In genomic region chr13:76425930-76426329, GRCh38 we compare ENCODE assay signal across 14 cellular contexts.
DNase-seq lines count a peak whose midpoint lies in the region; ATAC-seq and TF ChIP-seq lines count a peak whose summit lies in the region.
"Had no signal": no experiment of that assay in that cellular context is flagged by ENCODE, and none has a peak within 500 bp of the region (broad histone marks: within the 10 kb centered on the region; RNA-seq: fewer than 3 reads in every experiment).

No MANE protein-coding gene starts in this region.

- peaks cover 4% of the 10 kb centered on the region for H3K4me1 ChIP-seq in adipocyte (ENCODE audit: control insufficient read depth, insufficient read depth, low read length)
- H3K4me1 ChIP-seq: prostate gland, tibial nerve had no signal

- no peaks in the 10 kb centered on the region for H3K36me3 ChIP-seq in adipocyte (ENCODE audit: control insufficient read depth, insufficient read depth, low read length, severe bottlenecking)
- H3K36me3 ChIP-seq: cardiac muscle cell, prostate gland, tibial nerve had no signal

- H3K9me3 Mint-ChIP-seq in activated CD8-positive, alpha-beta T cell treated with anti-CD3 and anti-CD28 coated beads for 36 hours: no peaks in the 10 kb centered on the region

- POLR2A ChIA-PET in activated CD8-positive, alpha-beta T cell treated with anti-CD3 and anti-CD28 coated beads for 36 hours (lab: Charles Lee): no interaction called here

- DNase-seq in HFF-Myc (ENCODE audit: extremely low read depth, low read depth): peak; percentile 35
- DNase-seq in adipocyte (ENCODE audit: low read depth): peak; percentile 91
- DNase-seq in glomerular endothelial cell (ENCODE audit: extremely low read depth, low read depth, low spot score): peak; percentile 56
- peak; percentile 75 for DNase-seq in stromal cell of bone marrow (ENCODE audit: low read depth)
- DNase-seq in cerebellum (ENCODE audit: low spot score): no peak
- no peak for DNase-seq in activated CD8-positive, alpha-beta T cell treated with anti-CD3 and anti-CD28 coated beads for 36 hours
- DNase-seq: activated T-cell treated with anti-CD3 and anti-CD28 coated beads for 4 hours, Calu3, NCI-H2029 had no signal

- H3K9me3 ChIP-seq in adipocyte (ENCODE audit: control insufficient read depth, low read length): no peaks in the 10 kb centered on the region
- H3K9me3 ChIP-seq: prostate gland, tibial nerve had no signal

- H3K27me3 Mint-ChIP-seq in activated CD8-positive, alpha-beta T cell treated with anti-CD3 and anti-CD28 coated beads for 36 hours: peaks cover 2% of the 10 kb centered on the region

- no peak overlapping the region for H3K27ac Mint-ChIP-seq in activated CD8-positive, alpha-beta T cell treated with anti-CD3 and anti-CD28 coated beads for 36 hours

- no peaks in the 10 kb centered on the region for H3K27me3 ChIP-seq in adipocyte (replicated peaks; ENCODE audit: control insufficient read depth, insufficient read depth, low read length)
- H3K27me3 ChIP-seq: cardiac muscle cell, tibial nerve had no signal

- intact Hi-C loops in activated CD8-positive, alpha-beta T cell treated with anti-CD3 and anti-CD28 coated beads for 36 hours (cut with micrococcal nuclease): no loop called here

- CTCF ChIA-PET in activated CD8-positive, alpha-beta T cell treated with anti-CD3 and anti-CD28 coated beads for 36 hours (lab: Charles Lee): interaction anchor here (1.0 kb wide), 1 partner anchor 556 kb away, joined by 3 read pairs; no protein-coding TSS in a partner anchor

- no peak for ATAC-seq in activated CD8-positive, alpha-beta T cell treated with anti-CD3 and anti-CD28 coated beads for 36 hours
- no peak for ATAC-seq in HG02981 (IDR thresholded peaks at IDR 0.05; ENCODE audit: unreplicated experiment)

- no peak overlapping the region for H3K4me3 ChIP-seq in HFF-Myc (replicated peaks; ENCODE audit: low read depth, low read length)
- H3K4me3 ChIP-seq in adipocyte (ENCODE audit: low read length): no peak overlapping the region
- H3K4me3 ChIP-seq: cardiac muscle cell, lung, prostate gland, tibial nerve had no signal

- H3K9ac ChIP-seq in adipocyte (ENCODE audit: low read length): no peak overlapping the region

- no peak for TF ChIP-seq CTCF in HFF-Myc (IDR thresholded peaks at IDR 0.05; ENCODE audit: low read depth, low read length, missing control alignments)
- no peak for TF ChIP-seq CTCF in activated CD8-positive, alpha-beta T cell treated with anti-CD3 and anti-CD28 coated beads for 36 hours (IDR thresholded peaks at IDR 0.05)

- H3K4me3 Mint-ChIP-seq in activated CD8-positive, alpha-beta T cell treated with anti-CD3 and anti-CD28 coated beads for 36 hours: no peak overlapping the region

- no peaks in the 10 kb centered on the region for H3K36me3 Mint-ChIP-seq in activated CD8-positive, alpha-beta T cell treated with anti-CD3 and anti-CD28 coated beads for 36 hours (ENCODE audit: low read depth)

- H3K4me1 Mint-ChIP-seq in activated CD8-positive, alpha-beta T cell treated with anti-CD3 and anti-CD28 coated beads for 36 hours (ENCODE audit: low read depth): no peaks in the 10 kb centered on the region

Comparison
In these comparisons a context has a peak if more than half of its experiments do, and no peak if none do; other contexts are left out.
1. DNase-seq: peak in HFF-Myc (single experiment), adipocyte (single experiment), glomerular endothelial cell (single experiment) and stromal cell of bone marrow (single experiment); none in cerebellum (single experiment) and activated CD8-positive, alpha-beta T cell treated with anti-CD3 and anti-CD28 coated beads for 36 hours (single experiment).